Comparison of ENCODE assay signal across 8 cellular contexts in the genomic region with DNA sequence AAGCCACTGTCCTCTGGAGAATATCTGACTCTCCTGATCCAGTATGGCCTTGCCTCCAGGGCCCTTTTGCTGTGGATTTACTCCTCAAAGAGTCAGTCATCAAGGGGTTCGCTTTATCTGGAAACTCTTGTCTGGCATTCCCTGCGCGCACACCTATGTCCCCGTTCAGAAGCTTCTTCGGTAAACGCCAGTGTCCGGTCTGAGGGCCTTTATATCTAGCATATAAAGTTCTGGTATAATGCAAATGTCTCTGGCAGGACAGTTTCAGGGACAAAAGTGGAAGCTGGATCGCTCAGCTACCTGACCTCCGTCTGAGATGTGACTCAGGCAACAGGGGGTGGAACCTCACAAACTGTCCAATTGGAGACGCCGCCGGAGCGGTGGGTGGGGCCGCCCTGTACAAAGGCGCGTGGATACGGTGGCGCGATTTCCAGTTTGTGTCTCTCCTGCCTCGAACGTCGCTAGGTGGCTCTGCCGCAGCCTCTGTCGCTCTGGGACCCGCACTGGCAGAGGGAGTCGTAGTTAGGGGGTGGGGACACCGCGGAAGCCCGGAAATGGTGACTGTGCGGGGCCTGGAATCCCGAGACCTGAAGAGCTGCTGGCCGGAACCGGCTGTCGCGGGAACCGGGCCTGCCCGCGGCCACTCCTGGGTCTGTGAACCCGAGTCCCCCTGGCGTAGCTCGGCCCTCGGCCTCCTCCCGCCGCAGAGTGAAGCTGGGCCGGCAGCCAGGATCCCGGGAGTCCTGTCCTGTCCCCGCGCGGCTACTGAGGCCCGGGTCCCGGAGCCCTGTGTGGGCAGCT. TPM values are rescaled to one million over a fixed set of nuclear protein-coding genes. Genes with fewer than 3 reads are reported as not detected.
A peak's percentile ranks its signal among the peaks of the same experiment; 100 is the strongest.
DNase-seq lines count a peak whose midpoint lies in the region; ATAC-seq and TF ChIP-seq lines count a peak whose summit lies in the region.

No MANE protein-coding gene starts in this region.

- H3K79me2 ChIP-seq in mammary epithelial cell (ENCODE audit: insufficient read depth, low read length), result no peaks in the 10 kb centered on the region

- dilution Hi-C loops in mammary epithelial cell (cut with HindIII; ENCODE audit: low sequenced_read_pairs), result no loop called here

- H3K9me3 ChIP-seq in WERI-Rb-1 (ENCODE audit: severe bottlenecking) (peaks cover 6% of the 10 kb centered on the region), mammary epithelial cell (replicated peaks; ENCODE audit: insufficient read depth, low read length) (peaks cover 7% of the 10 kb centered on the region), iPS-20b (ENCODE audit: insufficient read depth, low read depth, low read length) (no peaks in the 10 kb centered on the region), skeletal muscle satellite cell (replicated peaks; ENCODE audit: low read length) (no peaks in the 10 kb centered on the region)

- TSS peak; percentile 70 for BruUV-seq in mammary epithelial cell (replicated peaks; lab: Mats Ljungman, UMichigan)

- TF ChIP-seq CTCF in WERI-Rb-1 (IDR thresholded peaks at IDR 0.05; ENCODE audit: low read depth, low read length) (peak; percentile 74), mammary epithelial cell (conservative IDR thresholded peaks at IDR 0.05 in 1 of 2, IDR thresholded peaks at IDR 0.05 in 1 of 2; ENCODE audit: extremely low read depth in 1 of 2, insufficient read depth in 1 of 2, low read depth in 1 of 2, low read length in 2 of 2) (peak in 1 of 2 donors; percentile 38)

- intact Hi-C loops in mammary epithelial cell (cut with micrococcal nuclease), result no loop called here

- H3K27me3 ChIP-seq in WERI-Rb-1 (ENCODE audit: insufficient read depth, low read depth, severe bottlenecking) (no peaks in the 10 kb centered on the region), mammary epithelial cell (ENCODE audit: insufficient read depth, low read length) (no peaks in the 10 kb centered on the region), iPS-20b (ENCODE audit: insufficient read depth, low read length) (no peaks in the 10 kb centered on the region; the same call in 1 of the 2 replicates), skeletal muscle satellite cell (ENCODE audit: control insufficient read depth, insufficient read depth, low read length) (no peaks in the 10 kb centered on the region)

- H3K4me1 ChIP-seq in mammary epithelial cell (ENCODE audit: insufficient read depth, low read length) (peaks cover 6% of the 10 kb centered on the region), iPS-20b (ENCODE audit: insufficient read depth, low read length) (no peaks in the 10 kb centered on the region; the same call in 1 of the 2 replicates), skeletal muscle satellite cell (ENCODE audit: control insufficient read depth, insufficient read depth, low read length) (peaks cover 3% of the 10 kb centered on the region)

- no peaks in the 10 kb centered on the region for H4K20me1 ChIP-seq in mammary epithelial cell (ENCODE audit: insufficient read depth, low read length)

- CTCF ChIA-PET in mammary epithelial cell (lab: Charles Lee; ENCODE audit: low non-redundant PET), result interaction anchor here (0.7 kb wide), 1 partner anchor 697 kb away, joined by 3 read pairs; a partner anchor contains a TSS

- H3K27ac ChIP-seq in WERI-Rb-1 (peak overlapping the region; percentile 93), mammary epithelial cell (ENCODE audit: insufficient read depth, low read depth, low read length) (no peak overlapping the region), iPS-20b (ENCODE audit: low read length) (peak overlapping the region; percentile 11)

- WGBS in mammary epithelial cell (ENCODE audit: low coverage, missing lambda C conversion rate), result 6% methylated on average over 33 of the region's 51 CpGs

- ATAC-seq in HG02610 (IDR thresholded peaks at IDR 0.05; ENCODE audit: unreplicated experiment), result peak; percentile 88

- H2AFZ ChIP-seq in mammary epithelial cell (ENCODE audit: low read depth, low read length), result peak overlapping the region; percentile 87

- H3K4me2 ChIP-seq in mammary epithelial cell (ENCODE audit: insufficient read depth, low read depth, low read length) (peak overlapping the region; percentile 86), skeletal muscle satellite cell (ENCODE audit: low read length) (peak overlapping the region; percentile 93)

- H3K36me3 ChIP-seq in WERI-Rb-1 (no peaks in the 10 kb centered on the region), mammary epithelial cell (ENCODE audit: insufficient read depth, low read length) (no peaks in the 10 kb centered on the region), iPS-20b (ENCODE audit: insufficient read depth, low read depth, low read length) (no peaks in the 10 kb centered on the region), skeletal muscle satellite cell (ENCODE audit: insufficient read depth, low read length) (no peaks in the 10 kb centered on the region)

- in situ Hi-C loops in mammary epithelial cell (cut with MboI; ENCODE audit: low sequenced_read_pairs in 2 of 2), result no loop called here

- peak overlapping the region; percentile 87 for H3K4me3 ChIP-seq in WERI-Rb-1 (ENCODE audit: low read depth, low read length)
- H3K4me3 ChIP-seq in mammary epithelial cell (replicated peaks in 1 of 3; ENCODE audit: insufficient read depth in 1 of 3, low read depth in 2 of 3, low read length in 3 of 3), result peak overlapping the region; percentile 49 to 53 (median 52)
- H3K4me3 ChIP-seq in iPS-20b (ENCODE audit: low read length), result peak overlapping the region; percentile 65
- H3K4me3 ChIP-seq in skeletal muscle satellite cell (ENCODE audit: low read length), result peak overlapping the region; percentile 76

- H3K9ac ChIP-seq in mammary epithelial cell (ENCODE audit: insufficient read depth, low read length) (no peak overlapping the region), iPS-20b (ENCODE audit: low read depth, low read length) (peak overlapping the region; percentile 85; the same call in 1 of the 2 replicates), skeletal muscle satellite cell (ENCODE audit: low read depth, low read length) (peak overlapping the region; percentile 80)

- DNase-seq in ELR (ENCODE audit: low read depth) (peak; percentile 80), NCI-H2029 (lab: John Stamatoyannopoulos, UW) (peak; percentile 92), WERI-Rb-1 (peak; percentile 98), mammary epithelial cell (peak; percentile 83), MV-4-11 (lab: John Stamatoyannopoulos, UW) (no peak)

RNA-seq across cellular contexts. Expression of a gene that starts 10.6 kb away (rescaled TPM):
- total RNA-seq in mammary epithelial cell, result 1 to 10 TPM in 1 of 2 donors, under 1 TPM in 1; 0.82 to 3.7 TPM
- 0.41 TPM for polyA plus RNA-seq in mammary epithelial cell
- not detected for polyA minus RNA-seq in mammary epithelial cell
- total RNA-seq in skeletal muscle satellite cell (2012; rRNA removed), result 1.7 and 2.5 TPM in 2 replicates

RNA-seq across cellular contexts. Expression of a gene that starts 54.4 kb away (rescaled TPM):
- 1 to 10 TPM; 2.2 to 3.5 TPM for total RNA-seq in mammary epithelial cell
- 1.2 TPM for polyA plus RNA-seq in mammary epithelial cell
- 1.7 TPM for polyA minus RNA-seq in mammary epithelial cell
- total RNA-seq in skeletal muscle satellite cell (2012; rRNA removed), result 2.3 and 2.4 TPM in 2 replicates

RNA-seq across cellular contexts. Expression of a gene that starts 56.1 kb away (rescaled TPM):
- 1 to 10 TPM; 4.3 to 5.5 TPM for total RNA-seq in mammary epithelial cell
- polyA plus RNA-seq in mammary epithelial cell, result 1.2 TPM
- 3.2 TPM for polyA minus RNA-seq in mammary epithelial cell
- total RNA-seq in skeletal muscle satellite cell (2012; rRNA removed), result 2.8 and 7.1 TPM in 2 replicates
